In genomic region chr2:178018141-178018540, GRCh38 we compare ENCODE assay signal across 29 cellular contexts. TPM values are rescaled to one million over a fixed set of nuclear protein-coding genes. Genes with fewer than 3 reads are reported as not detected.
"Had no signal": no experiment of that assay in that cellular context is flagged by ENCODE, and none has a peak within 500 bp of the region (broad histone marks: within the 10 kb centered on the region; RNA-seq: fewer than 3 reads in every experiment).

No MANE protein-coding gene starts in this region.

- H3K4me3 Mint-ChIP-seq: mesothelial cell of epicardium had no signal

- H3K4me1 ChIP-seq: esophagus squamous epithelium, gastrocnemius medialis, heart right ventricle, left lung, lower lobe of right lung had no signal

- H3K4me1 Mint-ChIP-seq: mesothelial cell of epicardium had no signal

- FAIRE-seq: colon, endometrium, islet of Langerhans, keratinocyte had no signal

- H3K9me3 ChIP-seq: esophagus squamous epithelium, gastrocnemius medialis, left lung, lower lobe of right lung, mucosa of descending colon had no signal

- DNase-seq: dermis blood vessel endothelial cell; dorsolateral prefrontal cortex; effector CD4-positive, alpha-beta T cell; effector memory CD4-positive, alpha-beta T cell; erythroblast; esophagus squamous epithelium; foreskin fibroblast; foreskin melanocyte; gastrocnemius medialis; glutamatergic neuron; head of caudate nucleus; heart right ventricle; hippocampal formation; left cardiac atrium; left ventricle myocardium superior; lower lobe of right lung; mesenchymal stem cell; mucosa of descending colon had no signal

- H3K27ac ChIP-seq: coronary artery, dorsolateral prefrontal cortex, epithelial cell of prostate, esophagus squamous epithelium, gastrocnemius medialis, heart right ventricle, left lung, lower lobe of right lung had no signal

- H3K27me3 ChIP-seq: esophagus squamous epithelium, gastrocnemius medialis, heart right ventricle, left lung had no signal

- ATAC-seq: esophagus mucosa, gastrocnemius medialis, heart right ventricle, left cardiac atrium, left lung, left ventricle myocardium superior, lower lobe of right lung, mucosa of descending colon had no signal

- H3K27ac Mint-ChIP-seq: mesothelial cell of epicardium had no signal

- H3K4me3 ChIP-seq: coronary artery, dorsolateral prefrontal cortex, esophagus squamous epithelium, gastrocnemius medialis, heart right ventricle, left lung, lower lobe of right lung, mucosa of descending colon had no signal

- H3K36me3 Mint-ChIP-seq: mesothelial cell of epicardium had no signal

- H3K36me3 ChIP-seq: esophagus squamous epithelium, gastrocnemius medialis, heart right ventricle, left lung, lower lobe of right lung had no signal

RNA-seq across cellular contexts. Expression of gene PDE11A, which starts 54.4 kb away (rescaled TPM):
- total RNA-seq: esophagus mucosa, glomerular endothelial cell, lung microvascular endothelial cell had no signal
